Comparison of ENCODE assay signal across 13 cellular contexts in the genomic region with DNA sequence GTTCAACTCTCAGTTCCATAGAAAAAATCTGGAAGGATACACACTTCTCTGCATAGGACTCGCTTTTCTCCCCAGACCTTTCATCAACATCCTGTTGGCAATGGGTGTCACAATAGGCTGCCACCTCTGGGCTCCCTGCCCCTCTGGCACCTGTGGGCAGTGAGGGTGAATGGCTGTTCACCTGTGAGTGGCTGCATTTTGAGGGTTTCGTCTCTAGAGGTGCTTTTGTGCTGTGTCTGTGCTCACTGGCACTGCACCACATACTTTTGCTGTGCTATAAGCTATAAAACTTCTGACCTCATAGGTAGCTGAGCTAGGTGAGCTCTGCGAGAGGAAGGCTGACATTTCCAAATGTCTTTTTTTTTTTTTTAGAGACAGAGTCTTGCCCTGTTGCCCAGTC. TPM values are rescaled to one million over a fixed set of nuclear protein-coding genes. Genes with fewer than 3 reads are reported as not detected.
"Had no signal": no experiment of that assay in that cellular context is flagged by ENCODE, and none has a peak within 500 bp of the region (broad histone marks: within the 10 kb centered on the region; RNA-seq: fewer than 3 reads in every experiment).

No MANE protein-coding gene starts in this region.

- ATAC-seq: heart left ventricle had no signal

- H3K27ac ChIP-seq: colonic mucosa, heart left ventricle, neural progenitor cell, ovary, stomach had no signal

- DNase-seq: activated CD4-positive, alpha-beta T cell treated with anti-CD3 and anti-CD28 coated beads for 4 hours; activated naive CD4-positive, alpha-beta T cell treated with Interleukin-2 at 50 U/mL for 16 hours; colonic mucosa; foreskin melanocyte; heart left ventricle; ovary; stomach; SW 1271 had no signal

- H3K27me3 ChIP-seq: colonic mucosa, heart left ventricle, neural progenitor cell, ovary, stomach had no signal

- H3K4me3 Mint-ChIP-seq: mesothelial cell of epicardium, neural progenitor cell had no signal

- H3K4me2 ChIP-seq: neural progenitor cell had no signal

- H3K4me3 ChIP-seq: colonic mucosa, heart left ventricle, neural progenitor cell, ovary, stomach had no signal

- H3K4me1 ChIP-seq: colonic mucosa, neural progenitor cell had no signal

- H3K27ac Mint-ChIP-seq: mesothelial cell of epicardium, neural progenitor cell had no signal

- H2AFZ ChIP-seq: neural progenitor cell had no signal

- H3K9me3 ChIP-seq: colonic mucosa, heart left ventricle, ovary, stomach had no signal

- H3K36me3 ChIP-seq: colonic mucosa, heart left ventricle, neural progenitor cell, ovary, stomach had no signal

RNA-seq across cellular contexts. Expression of a gene that starts 51.0 kb away (rescaled TPM):
- total RNA-seq: astrocyte, cardiac septum, endothelial cell of umbilical vein, heart left ventricle, ovary had no signal
